8 cellular contexts compared by ENCODE assay signal in the genomic region with DNA sequence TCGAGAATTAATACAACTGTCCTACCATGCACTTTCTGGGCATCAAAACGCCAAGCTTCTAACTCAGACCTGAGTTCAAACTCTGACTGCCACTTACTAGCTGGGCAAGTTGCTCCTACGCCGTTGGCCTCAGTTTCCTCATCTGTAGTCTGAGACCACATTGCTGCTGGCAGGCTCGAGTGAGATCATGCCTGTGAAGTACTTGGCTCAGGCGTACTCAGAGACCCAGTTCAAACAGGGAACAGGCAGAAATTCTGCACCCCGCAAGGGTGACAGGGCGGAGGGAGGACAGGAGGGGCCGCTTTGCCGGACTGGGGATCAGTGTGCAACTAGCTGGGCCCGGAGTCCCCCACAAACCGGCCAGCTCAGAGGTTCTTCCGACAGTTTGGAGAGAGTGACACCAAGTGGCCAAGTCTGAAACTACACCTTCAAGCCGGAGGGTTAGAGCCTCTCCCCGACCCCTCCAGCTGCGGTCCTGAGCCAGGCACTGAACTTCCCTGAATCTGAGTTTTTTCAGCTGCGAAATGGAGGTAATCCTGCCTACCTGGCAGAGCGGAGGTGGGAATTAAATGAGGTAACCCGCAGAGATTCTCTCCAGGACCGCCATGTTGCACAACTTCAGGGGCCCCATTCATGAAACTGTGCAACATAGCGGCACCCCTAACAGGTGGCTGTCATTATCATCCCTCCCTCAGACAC. TPM values are rescaled to one million over a fixed set of nuclear protein-coding genes. Genes with fewer than 3 reads are reported as not detected.
DNase-seq lines count a peak whose midpoint lies in the region; ATAC-seq and TF ChIP-seq lines count a peak whose summit lies in the region.

No MANE protein-coding gene starts in this region.

- peak; percentile 68 for TF ChIP-seq CTCF in SK-N-SH (IDR thresholded peaks at IDR 0.05)

- TF ChIP-seq EP300 in Ishikawa (IDR thresholded peaks at IDR 0.05; ENCODE audit: borderline replicate concordance) = no peak
- no peak for TF ChIP-seq EP300 in SK-N-SH (IDR thresholded peaks at IDR 0.05; ENCODE audit: borderline replicate concordance in 1 of 2, low read depth in 1 of 2, low read length in 1 of 2)

- no peaks in the 10 kb centered on the region for H3K27me3 ChIP-seq in SK-N-SH (ENCODE audit: insufficient read depth)

- H3K9ac ChIP-seq in SK-N-SH = no peak overlapping the region

- no peaks in the 10 kb centered on the region for H3K9me2 ChIP-seq in SK-N-SH

- H3F3A ChIP-seq in SK-N-SH (replicated peaks; ENCODE audit: insufficient read depth) = peaks cover 5% of the 10 kb centered on the region

- no peaks in the 10 kb centered on the region for H3K36me3 Mint-ChIP-seq in activated naive CD8-positive, alpha-beta T cell treated with anti-CD3 and anti-CD28 coated beads for 36 hours

- no peaks in the 10 kb centered on the region for H3K79me2 ChIP-seq in SK-N-SH (ENCODE audit: insufficient read depth)

- peak overlapping the region; percentile 56; the same call in 1 of the 2 replicates for H3K4me2 ChIP-seq in SK-N-SH

- H3K4me1 Mint-ChIP-seq in activated naive CD8-positive, alpha-beta T cell treated with anti-CD3 and anti-CD28 coated beads for 36 hours = peaks cover 7% of the 10 kb centered on the region

- CTCF ChIA-PET in SK-N-SH (lab: Yijun Ruan, JAX) = interaction anchor here (0.8 to 16.2 kb wide), 31 partner anchors 10 to 348 kb away, joined by 3 to 281 read pairs (median 4); partner anchors contain the start of gene CEBPB

- H3K27ac Mint-ChIP-seq in activated naive CD8-positive, alpha-beta T cell treated with anti-CD3 and anti-CD28 coated beads for 36 hours = no peak overlapping the region

- TF ChIP-seq RAD21 in Ishikawa (IDR thresholded peaks at IDR 0.05; ENCODE audit: low read depth) (peak; percentile 85), SK-N-SH (IDR thresholded peaks at IDR 0.05; ENCODE audit: low read length) (peak; percentile 78)

- H3K4me1 ChIP-seq in SK-N-SH (ENCODE audit: control insufficient read depth in 1 of 2, insufficient read depth in 2 of 2, low read depth in 1 of 2, low read length in 1 of 2) = peaks cover 0 to 8% of the 10 kb centered on the region in 2 experiments; a peak in 2 of 4 replicates

- H3K27me3 Mint-ChIP-seq in activated naive CD8-positive, alpha-beta T cell treated with anti-CD3 and anti-CD28 coated beads for 36 hours = peaks cover 10% of the 10 kb centered on the region

- intact Hi-C loops in cardiac septum (cut with DNase I) = loop anchor here (1.0 to 5.0 kb wide), 3 partner anchors 87 to 276 kb away; no protein-coding TSS in a partner anchor

- no peaks in the 10 kb centered on the region for H3K9me3 Mint-ChIP-seq in activated naive CD8-positive, alpha-beta T cell treated with anti-CD3 and anti-CD28 coated beads for 36 hours

- POLR2A ChIA-PET in SK-N-SH (lab: Yijun Ruan, JAX) = no interaction called here

- H2AFZ ChIP-seq in SK-N-SH (ENCODE audit: low read depth) = peak overlapping the region; percentile 81; the same call in 1 of the 2 replicates

- whole genome bisulfite sequencing in SK-N-SH (ENCODE audit: low lambda C conversion rate) = 15% methylated on average over 13 of the region's 21 CpGs

- no peak for ATAC-seq in GM18909 (IDR thresholded peaks at IDR 0.05; ENCODE audit: poor library complexity, unreplicated experiment)

- no peak overlapping the region for H3K4me3 Mint-ChIP-seq in activated naive CD8-positive, alpha-beta T cell treated with anti-CD3 and anti-CD28 coated beads for 36 hours

- H3K36me3 ChIP-seq in SK-N-SH (replicated peaks in 1 of 2; ENCODE audit: control insufficient read depth in 1 of 2, insufficient read depth in 2 of 2, low read length in 1 of 2) = no peaks in the 10 kb centered on the region

- no peak overlapping the region for H3K27ac ChIP-seq in SK-N-SH (ENCODE audit: low read depth in 2 of 2, low read length in 1 of 2)

- H3K9me3 ChIP-seq in SK-N-SH = no peaks in the 10 kb centered on the region

- no peaks in the 10 kb centered on the region for H4K20me1 ChIP-seq in SK-N-SH (ENCODE audit: insufficient read depth)

- H3K4me3 ChIP-seq in SK-N-SH (ENCODE audit: low read depth in 2 of 2, low read length in 1 of 2) = peak overlapping the region in 1 of 2 experiments; percentile 23; a peak in 1 of 4 replicates

- DNase-seq in NCI-H1417 (lab: John Stamatoyannopoulos, UW) (peak; percentile 48 to 77 (median 60)), NCI-H1417 treated with DMSO at 0.1 percent for 48 hours (lab: John Stamatoyannopoulos, UW) (no peak), SK-N-SH (peak; percentile 81), cardiac septum (ENCODE audit: low spot score) (peak; percentile 77), retina (peak; percentile 89)
- DNase-seq in activated naive CD8-positive, alpha-beta T cell treated with anti-CD3 and anti-CD28 coated beads for 36 hours = peak; percentile 53

TF ChIP-seq in Ishikawa, 13 proteins besides CTCF, POLR2A, EP300 and RAD21:
- no peak for TF ChIP-seq EGR1 (IDR thresholded peaks at IDR 0.05)
- peak; percentile 42; the same call in 1 of the 2 replicates for TF ChIP-seq ZBTB7A (IDR thresholded peaks at IDR 0.05; ENCODE audit: low read depth)
- TF ChIP-seq YY1 (IDR thresholded peaks at IDR 0.05; ENCODE audit: low read depth) = no peak
- no peak for TF ChIP-seq TEAD4 (IDR thresholded peaks at IDR 0.05)
- 0 out of 2 replicates have a peak, but pooled peaks have one; percentile 24 for TF ChIP-seq TCF12 (IDR thresholded peaks at IDR 0.05; ENCODE audit: low read depth)
- TF ChIP-seq USF1 (IDR thresholded peaks at IDR 0.05) = no peak
- TF ChIP-seq, protein P1, sequence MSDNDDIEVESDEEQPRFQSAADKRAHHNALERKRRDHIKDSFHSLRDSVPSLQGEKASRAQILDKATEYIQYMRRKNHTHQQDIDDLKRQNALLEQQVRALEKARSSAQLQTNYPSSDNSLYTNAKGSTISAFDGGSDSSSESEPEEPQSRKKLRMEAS (IDR thresholded peaks at IDR 0.05) = no peak

TF ChIP-seq in SK-N-SH, 30 proteins besides CTCF, POLR2A, EP300 and RAD21:
- TF ChIP-seq, protein P2, sequence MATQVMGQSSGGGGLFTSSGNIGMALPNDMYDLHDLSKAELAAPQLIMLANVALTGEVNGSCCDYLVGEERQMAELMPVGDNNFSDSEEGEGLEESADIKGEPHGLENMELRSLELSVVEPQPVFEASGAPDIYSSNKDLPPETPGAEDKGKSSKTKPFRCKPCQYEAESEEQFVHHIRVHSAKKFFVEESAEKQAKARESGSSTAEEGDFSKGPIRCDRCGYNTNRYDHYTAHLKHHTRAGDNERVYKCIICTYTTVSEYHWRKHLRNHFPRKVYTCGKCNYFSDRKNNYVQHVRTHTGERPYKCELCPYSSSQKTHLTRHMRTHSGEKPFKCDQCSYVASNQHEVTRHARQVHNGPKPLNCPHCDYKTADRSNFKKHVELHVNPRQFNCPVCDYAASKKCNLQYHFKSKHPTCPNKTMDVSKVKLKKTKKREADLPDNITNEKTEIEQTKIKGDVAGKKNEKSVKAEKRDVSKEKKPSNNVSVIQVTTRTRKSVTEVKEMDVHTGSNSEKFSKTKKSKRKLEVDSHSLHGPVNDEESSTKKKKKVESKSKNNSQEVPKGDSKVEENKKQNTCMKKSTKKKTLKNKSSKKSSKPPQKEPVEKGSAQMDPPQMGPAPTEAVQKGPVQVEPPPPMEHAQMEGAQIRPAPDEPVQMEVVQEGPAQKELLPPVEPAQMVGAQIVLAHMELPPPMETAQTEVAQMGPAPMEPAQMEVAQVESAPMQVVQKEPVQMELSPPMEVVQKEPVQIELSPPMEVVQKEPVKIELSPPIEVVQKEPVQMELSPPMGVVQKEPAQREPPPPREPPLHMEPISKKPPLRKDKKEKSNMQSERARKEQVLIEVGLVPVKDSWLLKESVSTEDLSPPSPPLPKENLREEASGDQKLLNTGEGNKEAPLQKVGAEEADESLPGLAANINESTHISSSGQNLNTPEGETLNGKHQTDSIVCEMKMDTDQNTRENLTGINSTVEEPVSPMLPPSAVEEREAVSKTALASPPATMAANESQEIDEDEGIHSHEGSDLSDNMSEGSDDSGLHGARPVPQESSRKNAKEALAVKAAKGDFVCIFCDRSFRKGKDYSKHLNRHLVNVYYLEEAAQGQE (IDR thresholded peaks at IDR 0.05; ENCODE audit: low read depth, low read length) = no peak
- peak; percentile 81 for TF ChIP-seq SMC3 (IDR thresholded peaks at IDR 0.05; ENCODE audit: low read depth, low read length)
- no peak for TF ChIP-seq RCOR1 (IDR thresholded peaks at IDR 0.05; ENCODE audit: low read length)
TF ChIP-seq in SK-N-SH: peak in this region for 1.

RNA-seq across cellular contexts. Expression of gene PTPN1, which starts 46.0 kb away (rescaled TPM):
- polyA plus RNA-seq in SK-N-SH (2012; rRNA removed) = 23.6 and 25.2 TPM in 2 replicates
- 26.2 and 27.0 TPM in 2 replicates for polyA plus RNA-seq in SK-N-SH (2012; cell fraction: cytosol; rRNA removed)
- polyA plus RNA-seq in SK-N-SH (2012; cell fraction: nucleus; rRNA removed) = 25.5 and 40.8 TPM in 2 replicates
- total RNA-seq in activated naive CD8-positive, alpha-beta T cell treated with anti-CD3 and anti-CD28 coated beads for 36 hours = 10 to 100 TPM; 53.0 to 54.0 TPM
- total RNA-seq in cardiac septum = 34.2 TPM
